10 cellular contexts compared by ENCODE assay signal in the genomic region with DNA sequence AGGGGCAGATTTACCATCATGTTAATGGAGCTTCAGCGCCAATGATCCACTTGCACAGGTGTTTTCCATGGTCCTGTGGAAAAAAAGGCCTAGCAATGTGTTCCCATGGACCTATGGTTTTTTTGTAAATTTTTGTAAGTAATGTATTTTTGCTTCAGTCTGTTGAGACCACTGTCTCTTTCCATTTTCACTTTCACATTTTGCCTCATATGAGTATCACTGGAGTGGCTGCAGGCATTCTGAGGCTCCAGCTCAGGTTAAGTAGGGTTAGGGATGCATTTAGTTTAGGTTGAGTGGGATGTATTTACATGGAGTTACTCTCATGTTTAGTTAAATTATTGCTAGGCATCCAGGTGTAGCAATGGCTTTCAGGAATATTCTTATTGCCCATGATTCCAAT. TPM values are rescaled to one million over a fixed set of nuclear protein-coding genes. Genes with fewer than 3 reads are reported as not detected.
A peak's percentile ranks its signal among the peaks of the same experiment; 100 is the strongest.
DNase-seq lines count a peak whose midpoint lies in the region; ATAC-seq and TF ChIP-seq lines count a peak whose summit lies in the region.
"Had no signal": no experiment of that assay in that cellular context is flagged by ENCODE, and none has a peak within 500 bp of the region (broad histone marks: within the 10 kb centered on the region; RNA-seq: fewer than 3 reads in every experiment).

No MANE protein-coding gene starts in this region.

- peak overlapping the region; percentile 94 for H3K27ac Mint-ChIP-seq in activated naive CD4-positive, alpha-beta T cell treated with anti-CD3 and anti-CD28 coated beads, Interleukin-2, amount 50 U/mL, for 24 hours
- peak overlapping the region; percentile 92 to 97 for H3K27ac Mint-ChIP-seq in T-cell
- peak overlapping the region; percentile 60 to 96 for H3K27ac Mint-ChIP-seq in stimulated activated naive CD8-positive, alpha-beta T cell treated with anti-CD3 and anti-CD28 coated beads, Interleukin-15, amount 100 ng/mL, for 72 hours
- no peak overlapping the region for H3K27ac Mint-ChIP-seq in neural progenitor cell

- H3K27me3 Mint-ChIP-seq in activated naive CD4-positive, alpha-beta T cell treated with anti-CD3 and anti-CD28 coated beads, Interleukin-2, amount 50 U/mL, for 24 hours, result no peaks in the 10 kb centered on the region
- H3K27me3 Mint-ChIP-seq in T-cell, result no peaks in the 10 kb centered on the region
- H3K27me3 Mint-ChIP-seq in stimulated activated naive CD8-positive, alpha-beta T cell treated with anti-CD3 and anti-CD28 coated beads, Interleukin-15, amount 100 ng/mL, for 72 hours, result no peaks in the 10 kb centered on the region
- no peaks in the 10 kb centered on the region for H3K27me3 Mint-ChIP-seq in neural progenitor cell (ENCODE audit: insufficient read depth, low read depth)

- no peaks in the 10 kb centered on the region for H3K9me3 Mint-ChIP-seq in activated naive CD4-positive, alpha-beta T cell treated with anti-CD3 and anti-CD28 coated beads, Interleukin-2, amount 50 U/mL, for 24 hours
- no peaks in the 10 kb centered on the region for H3K9me3 Mint-ChIP-seq in T-cell
- no peaks in the 10 kb centered on the region for H3K9me3 Mint-ChIP-seq in stimulated activated naive CD8-positive, alpha-beta T cell treated with anti-CD3 and anti-CD28 coated beads, Interleukin-15, amount 100 ng/mL, for 72 hours
- no peaks in the 10 kb centered on the region for H3K9me3 Mint-ChIP-seq in neural progenitor cell

- H3K27me3 ChIP-seq in sigmoid colon (no peaks in the 10 kb centered on the region), neural progenitor cell (no peaks in the 10 kb centered on the region), left ventricle myocardium inferior (ENCODE audit: low read depth) (no peaks in the 10 kb centered on the region)
- H3K27me3 ChIP-seq: esophagus squamous epithelium had no signal

- intact Hi-C loops in sigmoid colon (cut with DNase I), result no loop called here
- intact Hi-C loops in left ventricle myocardium inferior (cut with micrococcal nuclease), result no loop called here

- H4K20me1 ChIP-seq in neural progenitor cell (ENCODE audit: low read depth), result no peaks in the 10 kb centered on the region

- CTCF ChIA-PET in T-cell (lab: Charles Lee), result interaction anchor here (0.6 to 4.2 kb wide), 8 partner anchors 16 to 134 kb away, joined by 3 to 34 read pairs (median 4); a partner anchor contains a TSS

- H3K36me3 ChIP-seq in sigmoid colon (no peaks in the 10 kb centered on the region), neural progenitor cell (no peaks in the 10 kb centered on the region), left ventricle myocardium inferior (no peaks in the 10 kb centered on the region)
- H3K36me3 ChIP-seq: esophagus squamous epithelium had no signal

- H3F3A ChIP-seq in neural progenitor cell (ENCODE audit: low read depth), result peaks cover 8% of the 10 kb centered on the region

- H2AFZ ChIP-seq in neural progenitor cell (replicated peaks), result no peak overlapping the region

- no peak overlapping the region for H3K9ac ChIP-seq in neural progenitor cell

- ATAC-seq in HG02885 (IDR thresholded peaks at IDR 0.05; ENCODE audit: poor library complexity, unreplicated experiment), result peak; percentile 78
- peak; percentile 53 to 69 (median 60) for ATAC-seq in T-cell (replicated peaks in 1 of 4)
- ATAC-seq in stimulated activated naive CD8-positive, alpha-beta T cell treated with anti-CD3 and anti-CD28 coated beads, Interleukin-15, amount 100 ng/mL, for 72 hours, result peak; percentile 80

- H3K4me3 ChIP-seq in sigmoid colon (no peak overlapping the region), neural progenitor cell (no peak overlapping the region), left ventricle myocardium inferior (no peak overlapping the region)
- H3K4me3 ChIP-seq: esophagus squamous epithelium had no signal

- POLR2A ChIA-PET in T-cell (lab: Charles Lee), result interaction anchor here (0.6 to 0.9 kb wide), 3 partner anchors 19 to 1181 kb away, joined by 5 to 8 read pairs (median 6); a partner anchor contains a TSS

- DNase-seq in activated naive CD4-positive, alpha-beta T cell (lab: John Stamatoyannopoulos, UW), result no peak
- DNase-seq in T-cell (no peak), sigmoid colon (no peak), neural progenitor cell (ENCODE audit: low spot score) (no peak), left ventricle myocardium inferior (no peak)
- no peak for DNase-seq in stimulated activated naive CD8-positive, alpha-beta T cell treated with anti-CD3 and anti-CD28 coated beads, Interleukin-15, amount 100 ng/mL, for 72 hours
- DNase-seq: esophagus squamous epithelium, NCI-H82 had no signal

- H3K27ac ChIP-seq in sigmoid colon, result no peak overlapping the region
- no peak overlapping the region for H3K27ac ChIP-seq in neural progenitor cell
- H3K27ac ChIP-seq in left ventricle myocardium inferior (replicated peaks), result no peak overlapping the region
- H3K27ac ChIP-seq: esophagus squamous epithelium had no signal

- peak overlapping the region; percentile 85 for H3K4me3 Mint-ChIP-seq in activated naive CD4-positive, alpha-beta T cell treated with anti-CD3 and anti-CD28 coated beads, Interleukin-2, amount 50 U/mL, for 24 hours
- H3K4me3 Mint-ChIP-seq in T-cell (peak overlapping the region; percentile 67 to 81 (median 78)), neural progenitor cell (no peak overlapping the region)
- H3K4me3 Mint-ChIP-seq in stimulated activated naive CD8-positive, alpha-beta T cell treated with anti-CD3 and anti-CD28 coated beads, Interleukin-15, amount 100 ng/mL, for 72 hours, result peak overlapping the region; percentile 71 to 88

- no peak for TF ChIP-seq EP300 in sigmoid colon (IDR thresholded peaks at IDR 0.05)

- no peaks in the 10 kb centered on the region for H3K36me3 Mint-ChIP-seq in activated naive CD4-positive, alpha-beta T cell treated with anti-CD3 and anti-CD28 coated beads, Interleukin-2, amount 50 U/mL, for 24 hours
- no peaks in the 10 kb centered on the region for H3K36me3 Mint-ChIP-seq in T-cell
- H3K36me3 Mint-ChIP-seq in neural progenitor cell, result no peaks in the 10 kb centered on the region

- peaks cover 57% of the 10 kb centered on the region for H3K4me1 Mint-ChIP-seq in activated naive CD4-positive, alpha-beta T cell treated with anti-CD3 and anti-CD28 coated beads, Interleukin-2, amount 50 U/mL, for 24 hours
- H3K4me1 Mint-ChIP-seq in T-cell (peaks cover 49 to 59% (median 57%) of the 10 kb centered on the region in 3 donors), neural progenitor cell (peaks cover 5% of the 10 kb centered on the region)
- peaks cover 67% of the 10 kb centered on the region for H3K4me1 Mint-ChIP-seq in stimulated activated naive CD8-positive, alpha-beta T cell treated with anti-CD3 and anti-CD28 coated beads, Interleukin-15, amount 100 ng/mL, for 72 hours

- TF ChIP-seq CTCF in sigmoid colon (IDR thresholded peaks at IDR 0.05) (no peak), neural progenitor cell (IDR thresholded peaks at IDR 0.05) (no peak), left ventricle myocardium inferior (IDR thresholded peaks at IDR 0.05; ENCODE audit: borderline replicate concordance) (no peak)

- no peaks in the 10 kb centered on the region for H3K9me3 ChIP-seq in sigmoid colon
- H3K9me3 ChIP-seq in neural progenitor cell (ENCODE audit: low read depth), result no peaks in the 10 kb centered on the region
- H3K9me3 ChIP-seq in left ventricle myocardium inferior (replicated peaks), result no peaks in the 10 kb centered on the region
- H3K9me3 ChIP-seq: esophagus squamous epithelium had no signal

- H3K4me1 ChIP-seq in sigmoid colon, result no peaks in the 10 kb centered on the region
- H3K4me1 ChIP-seq in neural progenitor cell, result peaks cover 23% of the 10 kb centered on the region
- H3K4me1 ChIP-seq in left ventricle myocardium inferior, result no peaks in the 10 kb centered on the region

- H3K4me2 ChIP-seq in neural progenitor cell, result no peak overlapping the region

- TF ChIP-seq POLR2A in sigmoid colon (IDR thresholded peaks at IDR 0.05), result no peak

- WGBS in sigmoid colon, 2 donors, result 93 to 99% methylated on average over 1 of the region's 1 CpG

- no peaks in the 10 kb centered on the region for H3K79me2 ChIP-seq in neural progenitor cell (ENCODE audit: low read depth)

RNA-seq across cellular contexts. Expression of a gene that starts 19.2 kb away (rescaled TPM):
- 10 to 100 TPM; 37.1 to 41.5 (median 37.7) TPM for total RNA-seq in T-cell
- total RNA-seq in sigmoid colon, result 10 to 100 TPM; 37.6 to 73.8 (median 49.7) TPM
- 10 to 100 TPM; 21.6 to 35.7 (median 24.7) TPM for polyA plus RNA-seq in sigmoid colon
- total RNA-seq in neural progenitor cell (ENCODE audit: low replicate concordance), result 24.8 and 41.1 TPM in 2 replicates
- 43.6 TPM for total RNA-seq in left ventricle myocardium inferior

RNA-seq across cellular contexts. Expression of a gene that starts 50.3 kb away (rescaled TPM):
- 1 to 10 TPM in 1 of 5 donors, under 1 TPM in 4; 0.42 to 2.3 (median 0.55) TPM for total RNA-seq in T-cell
- total RNA-seq in sigmoid colon, result under 1 TPM in 3 of 4 donors, not detected in 1; 0.54 to 0.83 (median 0.82) TPM
- 1 to 10 TPM in 1 of 3 donors, not detected in 2; 1.6 TPM for polyA plus RNA-seq in sigmoid colon
- 0.03 TPM in 1 of 2 replicates, not detected in the other for total RNA-seq in neural progenitor cell (ENCODE audit: low replicate concordance)
- total RNA-seq in left ventricle myocardium inferior, result 1.9 TPM
